10 cellular contexts compared by ENCODE assay signal in the genomic region with DNA sequence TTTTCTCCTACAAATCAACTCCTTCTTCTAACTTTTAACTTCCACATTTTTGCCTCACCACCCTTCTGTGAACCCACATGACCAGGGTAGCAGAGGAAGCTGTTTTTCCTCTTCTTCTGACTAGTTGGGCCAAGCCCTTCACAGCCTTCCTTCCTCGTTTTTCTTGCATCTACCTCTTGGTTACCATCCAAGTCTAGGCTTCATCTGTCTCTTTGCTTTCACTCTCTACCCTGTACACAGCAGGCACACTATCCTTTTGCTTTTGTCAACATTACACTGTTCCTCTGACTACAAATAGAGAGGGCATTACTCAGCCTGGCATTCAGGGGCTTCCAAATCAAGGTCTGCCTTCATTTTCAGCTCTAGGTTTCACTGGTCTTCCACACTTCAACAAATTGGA. TPM values are rescaled to one million over a fixed set of nuclear protein-coding genes. Genes with fewer than 3 reads are reported as not detected.
DNase-seq lines count a peak whose midpoint lies in the region; ATAC-seq and TF ChIP-seq lines count a peak whose summit lies in the region.
"Had no signal": no experiment of that assay in that cellular context is flagged by ENCODE, and none has a peak within 500 bp of the region (broad histone marks: within the 10 kb centered on the region; RNA-seq: fewer than 3 reads in every experiment).

No MANE protein-coding gene starts in this region.

- no peaks in the 10 kb centered on the region for H3K27me3 ChIP-seq in DND-41 (ENCODE audit: insufficient read depth, low read length, poor library complexity)

- H3K9me3 ChIP-seq in DND-41 (ENCODE audit: insufficient read depth, low read length, severe bottlenecking): no peaks in the 10 kb centered on the region

- no peak overlapping the region for H3K4me2 ChIP-seq in DND-41 (ENCODE audit: insufficient read depth, low read length)

- peaks cover 0 to 3% of the 10 kb centered on the region in 2 donors for H3K9me3 Mint-ChIP-seq in natural killer cell
- H3K9me3 Mint-ChIP-seq in nephron progenitor cell: no peaks in the 10 kb centered on the region

- no peaks in the 10 kb centered on the region for H3K36me3 ChIP-seq in DND-41 (ENCODE audit: insufficient read depth, low read length)

- DNase-seq in DND-41: no peak
- peak; percentile 82 to 84 for DNase-seq in NOMO-1 (lab: John Stamatoyannopoulos, UW; ENCODE audit: unreplicated experiment in 2 of 2)
- DNase-seq in brain pericyte (ENCODE audit: low read depth, low spot score): peak; percentile 26
- no peak for DNase-seq in natural killer cell
- DNase-seq in activated effector memory CD4-positive, alpha-beta T cell treated with anti-CD3 and anti-CD28 coated beads, Interleukin-2, amount 50 U/mL, for 16 hours: no peak
- no peak for DNase-seq in nephron progenitor cell
- no peak for DNase-seq in RKO (ENCODE audit: low spot score)
- DNase-seq: stimulated activated naive CD4-positive, alpha-beta T cell treated with Interleukin-2 at 50 U/mL for 16 hours had no signal

- no peaks in the 10 kb centered on the region for H3K27me3 Mint-ChIP-seq in natural killer cell (ENCODE audit: low read depth in 2 of 2)
- no peaks in the 10 kb centered on the region for H3K27me3 Mint-ChIP-seq in nephron progenitor cell (ENCODE audit: low read depth, poor library complexity)

- no peaks in the 10 kb centered on the region for H4K20me1 ChIP-seq in DND-41 (ENCODE audit: insufficient read depth, low read length)

- H2AFZ ChIP-seq in DND-41 (ENCODE audit: low read depth, low read length): peak overlapping the region; percentile 70

- no peaks in the 10 kb centered on the region for H3K36me3 Mint-ChIP-seq in natural killer cell
- H3K36me3 Mint-ChIP-seq in nephron progenitor cell (ENCODE audit: low read depth): peaks cover 8% of the 10 kb centered on the region

- intact Hi-C loops in natural killer cell (cut with micrococcal nuclease): no loop called here

- H3K4me3 Mint-ChIP-seq in natural killer cell: peak overlapping the region; percentile 15
- H3K4me3 Mint-ChIP-seq in nephron progenitor cell: no peak overlapping the region

- no peak overlapping the region for H3K9ac ChIP-seq in DND-41 (ENCODE audit: low read depth, low read length)

- no peak overlapping the region for H3K4me3 ChIP-seq in DND-41 (ENCODE audit: low read depth in 1 of 2, low read length in 2 of 2)

- no peaks in the 10 kb centered on the region for H3K79me2 ChIP-seq in DND-41 (ENCODE audit: insufficient read depth, low read length)

- no peak for ATAC-seq in DND-41 (ENCODE audit: insufficient read depth, low read depth)
- ATAC-seq in natural killer cell: no peak
- no peak for ATAC-seq in HG02798 (IDR thresholded peaks at IDR 0.05; ENCODE audit: poor library complexity, unreplicated experiment)

- H3K27ac ChIP-seq in DND-41 (ENCODE audit: low read length): no peak overlapping the region

- H3K4me1 ChIP-seq in DND-41 (ENCODE audit: insufficient read depth, low read length): peaks cover 25% of the 10 kb centered on the region

- TF ChIP-seq CTCF in DND-41 (IDR thresholded peaks at IDR 0.05; ENCODE audit: borderline replicate concordance, extremely low read depth, low read length, poor library complexity, severe bottlenecking) (no peak), natural killer cell (IDR thresholded peaks at IDR 0.05) (no peak), nephron progenitor cell (IDR thresholded peaks at IDR 0.05) (no peak)

- peaks cover 44 to 51% of the 10 kb centered on the region in 2 donors for H3K4me1 Mint-ChIP-seq in natural killer cell
- peaks cover 29% of the 10 kb centered on the region for H3K4me1 Mint-ChIP-seq in nephron progenitor cell

- H3K27ac Mint-ChIP-seq in natural killer cell (peak overlapping the region; percentile 27 to 75), nephron progenitor cell (no peak overlapping the region)

RNA-seq across cellular contexts. Expression of a gene that starts 22.0 kb away (rescaled TPM):
- 10 to 100 TPM; 24.0 to 29.1 (median 27.2) TPM for total RNA-seq in natural killer cell
- total RNA-seq: Daoy had no signal

Comparison
In these comparisons a context has a peak if more than half of its experiments do, and no peak if none do; other contexts are left out.
1. DNase-seq: peak in NOMO-1 (2 of 2) and brain pericyte (single experiment); none in DND-41 (single experiment), natural killer cell (single experiment), activated effector memory CD4-positive, alpha-beta T cell treated with anti-CD3 and anti-CD28 coated beads, Interleukin-2, amount 50 U/mL, for 16 hours (single experiment), nephron progenitor cell (single experiment) and RKO (single experiment).